ENCODE assay signal across 1 cellular context in genomic region chr12:124395986-124396385, GRCh38.
TF ChIP-seq lines count a peak whose summit lies in the region.

No MANE protein-coding gene starts in this region.

TF ChIP-seq in A549, 52 proteins besides CTCF, POLR2A, EP300 and RAD21 (continued from another document):
- no peak for TF ChIP-seq MAX (IDR thresholded peaks at IDR 0.05)
- TF ChIP-seq ZNF302 (CRISPR knock-in tag; IDR thresholded peaks at IDR 0.05): no peak
- no peak for TF ChIP-seq REST (IDR thresholded peaks at IDR 0.05)
- no peak for TF ChIP-seq KDM5A (IDR thresholded peaks at IDR 0.05)
- TF ChIP-seq ATOH8 (CRISPR knock-in tag; IDR thresholded peaks at IDR 0.05; ENCODE audit: low read depth): no peak
- TF ChIP-seq HDAC2 (IDR thresholded peaks at IDR 0.05): no peak
TF ChIP-seq in A549: peak in this region for 0.
